1 cellular context compared by ENCODE assay signal in the genomic region with DNA sequence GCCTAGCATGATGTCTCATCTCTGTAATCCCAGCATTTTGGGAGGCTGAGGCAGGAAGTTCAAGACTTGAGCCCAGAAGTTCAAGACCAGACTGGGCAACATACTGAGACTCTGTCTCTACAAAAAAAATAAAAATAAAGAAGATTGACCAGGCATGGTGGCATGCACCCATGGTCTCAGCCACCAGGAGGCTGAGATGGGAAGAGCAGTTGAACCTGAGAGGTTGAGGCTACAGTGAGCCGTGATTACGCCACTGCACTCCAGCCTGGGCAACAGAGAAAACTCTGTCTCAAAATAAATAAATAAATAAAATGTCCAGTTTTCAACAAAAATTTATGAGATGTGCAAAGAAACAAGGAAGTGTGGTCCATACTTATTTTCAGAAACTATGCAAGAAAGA.
A peak's percentile ranks its signal among the peaks of the same experiment; 100 is the strongest.
TF ChIP-seq lines count a peak whose summit lies in the region.

No MANE protein-coding gene starts in this region.

TF ChIP-seq in H1, 55 proteins besides CTCF, POLR2A, EP300 and RAD21:
- TF ChIP-seq ATF3 (IDR thresholded peaks at IDR 0.05; ENCODE audit: insufficient read depth, low read depth, low read length), result no peak
- peak; percentile 58; the same call in 1 of the 2 replicates for TF ChIP-seq CEBPB (IDR thresholded peaks at IDR 0.05; ENCODE audit: low read depth, low read length)
